ENCODE assay signal across 33 cellular contexts in the genomic region with DNA sequence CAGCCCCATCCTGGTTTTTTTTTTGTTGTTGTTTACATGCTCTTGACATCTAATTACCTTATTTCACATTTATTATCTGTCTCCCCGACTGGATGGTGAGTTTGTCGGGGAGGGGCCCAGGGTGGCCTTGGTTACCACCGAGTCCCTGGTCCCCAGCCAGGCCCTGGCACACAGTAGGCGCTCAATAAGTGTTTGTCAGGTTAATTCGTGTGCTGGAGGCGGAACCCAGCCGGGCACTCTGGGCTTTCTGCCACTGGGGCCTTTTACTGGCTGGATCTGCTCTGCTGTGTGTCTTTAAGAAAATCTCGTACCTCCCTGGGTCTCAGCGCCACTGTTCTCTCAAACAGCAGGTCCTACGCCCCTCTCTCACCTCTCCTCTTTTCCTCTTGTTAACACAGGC. TPM values are rescaled to one million over a fixed set of nuclear protein-coding genes. Genes with fewer than 3 reads are reported as not detected.
"Had no signal": no experiment of that assay in that cellular context is flagged by ENCODE, and none has a peak within 500 bp of the region (broad histone marks: within the 10 kb centered on the region; RNA-seq: fewer than 3 reads in every experiment).

No MANE protein-coding gene starts in this region.

- H3K9me3 ChIP-seq: MG63, SJCRH30 had no signal

- ATAC-seq: activated CD4-positive, alpha-beta T cell treated with anti-CD3 and anti-CD28 coated beads for 36 hours; activated CD8-positive, alpha-beta T cell treated with anti-CD3 and anti-CD28 coated beads for 36 hours; activated T-helper 17 cell treated with anti-CD3 and anti-CD28 coated beads, Interleukin-2, amount 50 U/mL, for 72 hours; PC-3 had no signal

- H3K36me3 ChIP-seq: MG63, SJCRH30 had no signal

- H3K4me3 ChIP-seq: MG63, SJCRH30, SK-N-MC had no signal

- H3K27me3 ChIP-seq: SJCRH30 had no signal

- DNase-seq: activated CD4-positive, alpha-beta T cell treated with anti-CD3 and anti-CD28 coated beads for 36 hours; activated CD4-positive, alpha-beta T cell treated with anti-CD3 and anti-CD28 coated beads, Interleukin-2, amount 50 U/mL, for 1 hour; activated CD8-positive, alpha-beta T cell treated with anti-CD3 and anti-CD28 coated beads for 36 hours; activated effector memory CD4-positive, alpha-beta T cell treated with anti-CD3 and anti-CD28 coated beads, Interleukin-2, amount 50 U/mL, for 16 hours; activated naive CD4-positive, alpha-beta T cell; activated naive CD4-positive, alpha-beta T cell treated with anti-CD3 and anti-CD28 coated beads, Interleukin-2, amount 50 U/mL, for 16 hours; activated naive CD8-positive, alpha-beta T cell treated with anti-CD3 and anti-CD28 coated beads for 36 hours; activated T-cell treated with anti-CD3 and anti-CD28 coated beads for 4 hours; activated T-cell treated with anti-CD3 and anti-CD28 coated beads, Interleukin-2, amount 50 U/mL, for 48 hours; amniotic stem cell; aorta; Karpas-422; KBM-7; MG63; NCI-H1048; NCI-H1105 treated with DMSO at 0.1 percent for 48 hours; NCI-H1436; NCI-H1694; NCI-H1930; NCI-H2081 treated with DMSO at 0.1 percent for 48 hours; NCI-H226; NCI-H524 treated with DMSO at 0.1 percent for 48 hours; PC-3; SHP77; SJCRH30; T1000 had no signal

- H3K27ac ChIP-seq: SJCRH30, SK-N-MC had no signal

RNA-seq across cellular contexts. Expression of gene NRTN, which starts 4.6 kb away (rescaled TPM):
- total RNA-seq: aorta had no signal

RNA-seq across cellular contexts. Expression of gene FUT6, which starts 30.0 kb away (rescaled TPM):
- total RNA-seq: activated CD4-positive, alpha-beta T cell treated with anti-CD3 and anti-CD28 coated beads for 36 hours; activated CD8-positive, alpha-beta memory T cell treated with anti-CD3 and anti-CD28 coated beads for 36 hours; activated CD8-positive, alpha-beta T cell treated with anti-CD3 and anti-CD28 coated beads for 36 hours; activated naive CD8-positive, alpha-beta T cell treated with anti-CD3 and anti-CD28 coated beads for 36 hours; activated T-helper 17 cell treated with anti-CD3 and anti-CD28 coated beads, Interleukin-2, amount 50 U/mL, for 72 hours; aorta; cardiac septum; NCI-H460; T-helper 1 cell treated with Interleukin-12 subunit alpha and Interleukin-12 subunit beta and Interleukin-4 antibody, amounts not matched to agents 30 ng/mL and 1 ng/mL, for 36 hours; T-helper 2 cell treated with Interferon-gamma antibody and Interleukin-4, amounts not matched to agents 100 ng/mL and 5 ng/mL, for 36 hours had no signal

RNA-seq across cellular contexts. Expression of gene FUT3, which starts 41.8 kb away (rescaled TPM):
- total RNA-seq: activated CD4-positive, alpha-beta T cell treated with anti-CD3 and anti-CD28 coated beads for 36 hours; activated CD8-positive, alpha-beta memory T cell treated with anti-CD3 and anti-CD28 coated beads for 36 hours; activated CD8-positive, alpha-beta T cell treated with anti-CD3 and anti-CD28 coated beads for 36 hours; activated naive CD8-positive, alpha-beta T cell treated with anti-CD3 and anti-CD28 coated beads for 36 hours; aorta; cardiac septum; NCI-H460; T-helper 1 cell treated with Interleukin-12 subunit alpha and Interleukin-12 subunit beta and Interleukin-4 antibody, amounts not matched to agents 30 ng/mL and 1 ng/mL, for 36 hours; T-helper 2 cell treated with Interferon-gamma antibody and Interleukin-4, amounts not matched to agents 100 ng/mL and 5 ng/mL, for 36 hours had no signal
